ENCODE assay signal across 8 cellular contexts in genomic region chr1:37752583-37753471, GRCh38. TPM values are rescaled to one million over a fixed set of nuclear protein-coding genes. Genes with fewer than 3 reads are reported as not detected.
DNase-seq lines count a peak whose midpoint lies in the region; ATAC-seq, FAIRE-seq and TF ChIP-seq lines count a peak whose summit lies in the region.

No MANE protein-coding gene starts in this region.

- intact Hi-C loops in K562 (cut with micrococcal nuclease): no loop called here

- peak overlapping the region; percentile 81 for H3K4me3 Mint-ChIP-seq in type B pancreatic cell

- peak overlapping the region; percentile 8; the same call in 1 of the 2 replicates for H3K4me3 ChIP-seq in K562

- H3K36me3 Mint-ChIP-seq in type B pancreatic cell: no peaks in the 10 kb centered on the region

- no peaks in the 10 kb centered on the region for H3K79me2 ChIP-seq in K562 (ENCODE audit: control insufficient read depth, insufficient read depth, low read length)

- H3K27ac ChIP-seq in K562 (ENCODE audit: extremely low read depth, low read depth, low read length): no peak overlapping the region

- H3K27ac Mint-ChIP-seq in type B pancreatic cell: no peak overlapping the region

- peaks cover 0 to 12% of the 10 kb centered on the region in 2 experiments; a peak in 2 of 5 replicates for H3K4me1 ChIP-seq in K562 (replicated peaks in 1 of 2; ENCODE audit: control insufficient read depth in 2 of 2, insufficient read depth in 2 of 2, low read length in 2 of 2)

- no peak for TF ChIP-seq EP300 in K562 (IDR thresholded peaks at IDR 0.05; ENCODE audit: low read length)

- no peak for TF ChIP-seq POLR2A in K562 (conservative IDR thresholded peaks at IDR 0.05)

- H3K27me3 ChIP-seq in K562 (ENCODE audit: control insufficient read depth in 2 of 2, insufficient read depth in 2 of 2, low read length in 2 of 2): peaks cover 22 to 39% of the 10 kb centered on the region in 2 experiments

- no TSS peak for BruUV-seq in K562 (replicated peaks; lab: Mats Ljungman, UMichigan)

- in situ Hi-C loops in K562 (cut with MboI): no loop called here

- no peak overlapping the region; the same call in 1 of the 2 replicates for H3K4me2 ChIP-seq in K562 (ENCODE audit: insufficient read depth, low read length)

- no peaks in the 10 kb centered on the region for H3K9me3 ChIP-seq in K562 (replicated peaks; ENCODE audit: control insufficient read depth, insufficient read depth, low read depth, low read length)

- TF ChIP-seq CTCF in K562 (IDR thresholded peaks at IDR 0.05 in 2 of 3, conservative IDR thresholded peaks at IDR 0.05 in 1 of 3; ENCODE audit: insufficient read depth in 2 of 3, low read depth in 1 of 3, low read length in 3 of 3) (no peak), type B pancreatic cell (conservative IDR thresholded peaks at IDR 0.05) (no peak)

- TF ChIP-seq RAD21 in K562 (CRISPR knock-in tag; conservative IDR thresholded peaks at IDR 0.05 in 1 of 2, IDR thresholded peaks at IDR 0.05 in 1 of 2): no peak

- peak; percentile 82 for ATAC-seq in K562
- no peak for ATAC-seq in GM19452 (IDR thresholded peaks at IDR 0.05; ENCODE audit: unreplicated experiment)

- H3K9me1 ChIP-seq in K562 (ENCODE audit: control insufficient read depth, insufficient read depth, low read length): no peaks in the 10 kb centered on the region

- no peaks in the 10 kb centered on the region for H3K9me3 Mint-ChIP-seq in type B pancreatic cell

- H3K27me3 Mint-ChIP-seq in type B pancreatic cell: peaks cover 45% of the 10 kb centered on the region

- H3K4me1 Mint-ChIP-seq in type B pancreatic cell (ENCODE audit: unreplicated experiment): no peaks in the 10 kb centered on the region

- peaks cover 5% of the 10 kb centered on the region; the same call in 1 of the 2 replicates for H4K20me1 ChIP-seq in K562 (replicated peaks; ENCODE audit: control insufficient read depth, insufficient read depth, low read length)

- peak; percentile 55 for DNase-seq in activated CD4-positive, alpha-beta T cell treated with anti-CD3 and anti-CD28 coated beads for 48 hours
- DNase-seq in activated CD4-positive, alpha-beta T cell treated with anti-CD3 and anti-CD28 coated beads for 1 hour: no peak
- DNase-seq in NCI-H2227 (lab: John Stamatoyannopoulos, UW; ENCODE audit: unreplicated experiment) (peak; percentile 81), K562 (ENCODE audit: extremely low read depth in 1 of 4, low spot score in 3 of 4) (peak; percentile 36 to 78 (median 62)), kidney tubule cell (ENCODE audit: low spot score) (peak; percentile 48), type B pancreatic cell (ENCODE audit: extremely low spot score, unreplicated experiment) (no peak), Kasumi-1 (lab: John Stamatoyannopoulos, UW) (no peak)

- POLR2A ChIA-PET in K562 (lab: Yijun Ruan, JAX): no interaction called here

- 5% methylated on average over 62 of the region's 105 CpGs for WGBS in K562 (ENCODE audit: insufficient coverage, low coverage, missing lambda C conversion rate)

- peak overlapping the region in 1 of 2 experiments; percentile 74; a peak in 1 of 4 replicates for H3K9ac ChIP-seq in K562 (ENCODE audit: insufficient read depth in 1 of 2, low read depth in 2 of 2, low read length in 2 of 2)

- CTCF ChIA-PET in K562 (lab: Yijun Ruan, JAX; ENCODE audit: low intra/inter-chr PET ratio): no interaction called here

- H2AFZ ChIP-seq in K562 (ENCODE audit: low read depth, low read length): no peak overlapping the region

- no peak for FAIRE-seq in K562 (lab: Jason Lieb, UNC)

- H3K36me3 ChIP-seq in K562 (ENCODE audit: control insufficient read depth, insufficient read depth, low read length): no peaks in the 10 kb centered on the region

TF ChIP-seq in K562, 482 proteins besides CTCF, POLR2A, EP300 and RAD21 (continues in another document):
- TF ChIP-seq ZC3H8 (IDR thresholded peaks at IDR 0.05) (no peak), CBFA2T2 (conservative IDR thresholded peaks at IDR 0.05) (no peak)

RNA-seq across cellular contexts. Expression of gene EPHA10, which starts 12.1 kb away (rescaled TPM):
- total RNA-seq in K562 (2011; cell fraction: chromatin; rRNA removed; ENCODE audit: low replicate concordance): not detected in 2 replicates
- not detected in 2 replicates for total RNA-seq in K562 (2011; cell fraction: nucleolus; rRNA removed)
- not detected in 2 replicates for total RNA-seq in K562 (2011; cell fraction: nucleoplasm; rRNA removed)
- total RNA-seq in K562 (2014; rRNA removed) (not detected in 2 replicates), K562 (2014; rRNA removed; fragmentation: Illumina TruSeq; extraction: Trizol) (not detected in 2 replicates), K562 (2015; rRNA removed; fragmentation: Illumina TruSeq; extraction: Trizol) (not detected in 2 replicates), K562 (2021) (0.02 TPM in 1 of 2 replicates, not detected in the other), type B pancreatic cell (ENCODE audit: low replicate concordance) (0.97 and 1.0 TPM in 2 replicates)
- polyA plus RNA-seq in K562 (2011; rRNA removed) (not detected in 2 replicates), K562 (2014; fragmentation: Illumina TruSeq; extraction: Trizol) (not detected in 2 replicates), K562 (2014; fragmentation: Nextera tagmentation; extraction: Ambion mirVana) (under 1 TPM in 1 of 2 experiments, not detected in 1; 0.03 TPM), K562 (2014; rRNA removed) (not detected in 2 replicates)
- polyA plus RNA-seq in K562 (2011; cell fraction: cytosol; rRNA removed): not detected in 2 replicates
- polyA plus RNA-seq in K562 (2011; cell fraction: nucleus; rRNA removed): 0.04 TPM in 1 of 2 replicates, not detected in the other
- polyA plus RNA-seq in K562 (2012): 0.07 and 0.08 TPM in 2 replicates
- not detected in 2 replicates for polyA minus RNA-seq in K562 (2011; rRNA and poly(A)+ RNA removed)
- not detected in 2 replicates for polyA minus RNA-seq in K562 (2011; cell fraction: cytosol; rRNA and poly(A)+ RNA removed)
- polyA minus RNA-seq in K562 (2011; cell fraction: nucleus; rRNA and poly(A)+ RNA removed): not detected in 2 replicates

RNA-seq across cellular contexts. Expression of gene MANEAL, which starts 40.8 kb away (rescaled TPM):
- 1.1 and 3.1 TPM in 2 replicates for total RNA-seq in K562 (2011; cell fraction: chromatin; rRNA removed; ENCODE audit: low replicate concordance)
- 3.7 and 4.5 TPM in 2 replicates for total RNA-seq in K562 (2011; cell fraction: nucleolus; rRNA removed)
- total RNA-seq in K562 (2011; cell fraction: nucleoplasm; rRNA removed): 3.5 and 3.7 TPM in 2 replicates
- total RNA-seq in K562 (2014; rRNA removed) (1.2 and 2.7 TPM in 2 replicates), K562 (2014; rRNA removed; fragmentation: Illumina TruSeq; extraction: Trizol) (1.1 TPM in 2 replicates), K562 (2015; rRNA removed; fragmentation: Illumina TruSeq; extraction: Trizol) (2.0 and 2.1 TPM in 2 replicates), K562 (2021) (2.0 and 2.2 TPM in 2 replicates), type B pancreatic cell (ENCODE audit: low replicate concordance) (11.6 and 21.1 TPM in 2 replicates)
- polyA plus RNA-seq in K562 (2011; rRNA removed) (1.0 and 3.2 TPM in 2 replicates), K562 (2014; fragmentation: Illumina TruSeq; extraction: Trizol) (1.6 and 1.9 TPM in 2 replicates), K562 (2014; fragmentation: Nextera tagmentation; extraction: Ambion mirVana) (under 1 TPM; 0.37 to 0.59 TPM), K562 (2014; rRNA removed) (0.95 and 1.00 TPM in 2 replicates)
- 2.0 and 5.7 TPM in 2 replicates for polyA plus RNA-seq in K562 (2011; cell fraction: cytosol; rRNA removed)
- polyA plus RNA-seq in K562 (2011; cell fraction: nucleus; rRNA removed): 0.65 and 2.1 TPM in 2 replicates
- polyA plus RNA-seq in K562 (2012): 1.1 and 2.3 TPM in 2 replicates
- polyA minus RNA-seq in K562 (2011; rRNA and poly(A)+ RNA removed): 0.69 and 2.1 TPM in 2 replicates
- polyA minus RNA-seq in K562 (2011; cell fraction: cytosol; rRNA and poly(A)+ RNA removed): 2.5 and 4.6 TPM in 2 replicates
- polyA minus RNA-seq in K562 (2011; cell fraction: nucleus; rRNA and poly(A)+ RNA removed): 0.44 and 0.81 TPM in 2 replicates

RNA-seq across cellular contexts. Expression of gene C1orf122, which starts 54.8 kb away (rescaled TPM):
- total RNA-seq in K562 (2011; cell fraction: chromatin; rRNA removed; ENCODE audit: low replicate concordance): 2.4 and 6.3 TPM in 2 replicates
- total RNA-seq in K562 (2011; cell fraction: nucleolus; rRNA removed): 12.6 and 15.3 TPM in 2 replicates
- 6.2 and 7.9 TPM in 2 replicates for total RNA-seq in K562 (2011; cell fraction: nucleoplasm; rRNA removed)
- total RNA-seq in K562 (2014; rRNA removed): 70.9 and 85.3 TPM in 2 replicates
- 11.2 TPM in 2 replicates for total RNA-seq in K562 (2014; rRNA removed; fragmentation: Illumina TruSeq; extraction: Trizol)
- 18.6 and 22.0 TPM in 2 replicates for total RNA-seq in K562 (2015; rRNA removed; fragmentation: Illumina TruSeq; extraction: Trizol)
- 51.5 and 52.5 TPM in 2 replicates for total RNA-seq in K562 (2021)
- 17.3 and 20.7 TPM in 2 replicates for polyA plus RNA-seq in K562 (2011; rRNA removed)
- polyA plus RNA-seq in K562 (2011; cell fraction: cytosol; rRNA removed): 18.1 and 59.5 TPM in 2 replicates
- 20.9 and 26.5 TPM in 2 replicates for polyA plus RNA-seq in K562 (2011; cell fraction: nucleus; rRNA removed)
- polyA plus RNA-seq in K562 (2012): 19.8 and 25.5 TPM in 2 replicates
- polyA plus RNA-seq in K562 (2014; fragmentation: Illumina TruSeq; extraction: Trizol): 8.5 and 12.4 TPM in 2 replicates
- polyA plus RNA-seq in K562 (2014; fragmentation: Nextera tagmentation; extraction: Ambion mirVana): 1 to 10 TPM; 3.6 to 5.2 TPM
- 47.9 and 58.3 TPM in 2 replicates for polyA plus RNA-seq in K562 (2014; rRNA removed)
- polyA minus RNA-seq in K562 (2011; rRNA and poly(A)+ RNA removed): 2.0 and 2.6 TPM in 2 replicates
- 5.5 and 5.9 TPM in 2 replicates for polyA minus RNA-seq in K562 (2011; cell fraction: cytosol; rRNA and poly(A)+ RNA removed)
- polyA minus RNA-seq in K562 (2011; cell fraction: nucleus; rRNA and poly(A)+ RNA removed): 4.3 and 5.7 TPM in 2 replicates
- total RNA-seq in type B pancreatic cell (ENCODE audit: low replicate concordance): 38.9 and 49.6 TPM in 2 replicates

RNA-seq across cellular contexts. Expression of gene YRDC, which starts 55.2 kb away (rescaled TPM):
- total RNA-seq in K562 (2011; cell fraction: chromatin; rRNA removed; ENCODE audit: low replicate concordance): 10.5 and 18.9 TPM in 2 replicates
- total RNA-seq in K562 (2011; cell fraction: nucleolus; rRNA removed): 20.5 and 22.2 TPM in 2 replicates
- total RNA-seq in K562 (2011; cell fraction: nucleoplasm; rRNA removed): 21.0 and 24.2 TPM in 2 replicates
- total RNA-seq in K562 (2014; rRNA removed) (58.5 and 65.1 TPM in 2 replicates), K562 (2014; rRNA removed; fragmentation: Illumina TruSeq; extraction: Trizol) (47.2 and 51.0 TPM in 2 replicates), K562 (2015; rRNA removed; fragmentation: Illumina TruSeq; extraction: Trizol) (34.1 and 34.2 TPM in 2 replicates), K562 (2021) (57.2 and 60.1 TPM in 2 replicates), type B pancreatic cell (ENCODE audit: low replicate concordance) (12.7 and 19.2 TPM in 2 replicates)
- polyA plus RNA-seq in K562 (2011; rRNA removed) (49.8 and 56.0 TPM in 2 replicates), K562 (2014; fragmentation: Illumina TruSeq; extraction: Trizol) (40.2 and 44.8 TPM in 2 replicates), K562 (2014; fragmentation: Nextera tagmentation; extraction: Ambion mirVana) (10 to 100 TPM; 11.1 to 16.7 TPM), K562 (2014; rRNA removed) (54.4 and 58.9 TPM in 2 replicates)
- polyA plus RNA-seq in K562 (2011; cell fraction: cytosol; rRNA removed): 48.6 and 49.6 TPM in 2 replicates
- polyA plus RNA-seq in K562 (2011; cell fraction: nucleus; rRNA removed): 18.8 and 19.7 TPM in 2 replicates
- 32.7 and 40.3 TPM in 2 replicates for polyA plus RNA-seq in K562 (2012)
- 25.0 and 26.0 TPM in 2 replicates for polyA minus RNA-seq in K562 (2011; rRNA and poly(A)+ RNA removed)
- 19.2 and 24.3 TPM in 2 replicates for polyA minus RNA-seq in K562 (2011; cell fraction: cytosol; rRNA and poly(A)+ RNA removed)
- polyA minus RNA-seq in K562 (2011; cell fraction: nucleus; rRNA and poly(A)+ RNA removed): 10.4 and 11.3 TPM in 2 replicates

Comparison
In these comparisons a context has a peak if more than half of its experiments do, and no peak if none do; other contexts are left out.
1. DNase-seq: peak in activated CD4-positive, alpha-beta T cell treated with anti-CD3 and anti-CD28 coated beads for 48 hours (single experiment), NCI-H2227 (single experiment), K562 (4 of 4) and kidney tubule cell (single experiment); none in activated CD4-positive, alpha-beta T cell treated with anti-CD3 and anti-CD28 coated beads for 1 hour (single experiment), type B pancreatic cell (single experiment) and Kasumi-1 (0 of 2).